Comparison of ENCODE assay signal across 1 cellular context in the genomic region with DNA sequence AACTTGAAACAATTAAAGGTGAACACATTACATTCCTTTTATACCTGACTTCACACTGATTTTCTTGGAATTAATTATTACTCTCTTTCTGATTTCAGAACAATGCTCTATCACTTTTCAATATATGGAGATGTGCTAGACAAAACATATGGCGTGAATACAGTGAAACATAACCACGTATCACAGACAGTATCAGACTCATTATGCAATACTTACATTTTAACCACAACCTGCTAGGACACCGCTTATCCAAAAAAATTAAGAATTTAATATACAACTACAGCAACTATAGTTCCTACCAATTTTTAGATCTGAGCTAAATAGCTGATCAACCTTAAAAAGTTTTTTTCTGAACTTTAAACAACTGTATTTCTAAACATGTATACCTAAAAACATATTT.
TF ChIP-seq lines count a peak whose summit lies in the region.

No MANE protein-coding gene starts in this region.

TF ChIP-seq in H1, 55 proteins besides CTCF, POLR2A, EP300 and RAD21:
- no peak for TF ChIP-seq MAX (IDR thresholded peaks at IDR 0.05)
- TF ChIP-seq PHF8 (conservative IDR thresholded peaks at IDR 0.05; ENCODE audit: low read depth, low read length): no peak
- no peak for TF ChIP-seq RNF2 (IDR thresholded peaks at IDR 0.05; ENCODE audit: borderline replicate concordance, low read depth, low read length, missing control alignments, poor library complexity, severe bottlenecking)
- peak; percentile 57; the same call in 1 of the 2 replicates for TF ChIP-seq CEBPB (IDR thresholded peaks at IDR 0.05; ENCODE audit: low read depth, low read length)
